In genomic region chr13:110874508-110874960, GRCh38 we compare ENCODE assay signal across 8 cellular contexts. TPM values are rescaled to one million over a fixed set of nuclear protein-coding genes. Genes with fewer than 3 reads are reported as not detected.
DNase-seq lines count a peak whose midpoint lies in the region; ATAC-seq and TF ChIP-seq lines count a peak whose summit lies in the region.

No MANE protein-coding gene starts in this region.

- no peak for TF ChIP-seq CTCF in activated B cell treated with CpG ODN at 0.5 μM for 24 hours (IDR thresholded peaks at IDR 0.05)

- ATAC-seq in GM21390 (IDR thresholded peaks at IDR 0.05; ENCODE audit: unreplicated experiment), result peak; percentile 70
- peak; percentile 49 for ATAC-seq in activated B cell treated with CpG ODN at 0.5 μM for 24 hours (ENCODE audit: low read depth)
- ATAC-seq in left lobe of liver, result peak; percentile 94
- ATAC-seq in HG03097 (IDR thresholded peaks at IDR 0.05; ENCODE audit: low FRiP score, unreplicated experiment), result no peak

- H3K9me3 Mint-ChIP-seq in activated B cell treated with CpG ODN at 0.5 μM for 24 hours, result no peaks in the 10 kb centered on the region

- intact Hi-C loops in activated B cell treated with CpG ODN at 0.5 μM for 24 hours (cut with micrococcal nuclease), result no loop called here

- no peak overlapping the region for H3K27ac Mint-ChIP-seq in activated B cell treated with CpG ODN at 0.5 μM for 24 hours

- peak overlapping the region; percentile 70 for H3K4me3 Mint-ChIP-seq in activated B cell treated with CpG ODN at 0.5 μM for 24 hours

- CTCF ChIA-PET in activated B cell treated with CpG ODN at 0.5 μM for 24 hours (lab: Charles Lee), result no interaction called here

- peak; percentile 92 for DNase-seq in AG08396 (ENCODE audit: low spot score)
- peak; percentile 45 to 59 for DNase-seq in NCI-H187 (lab: John Stamatoyannopoulos, UW)
- DNase-seq in activated B cell treated with CpG ODN at 0.5 μM for 24 hours, result no peak
- peak; percentile 53 for DNase-seq in dermis blood vessel endothelial cell
- DNase-seq in left lobe of liver (ENCODE audit: low spot score), result peak; percentile 69
- DNase-seq in stimulated activated CD4-positive, alpha-beta T cell treated with anti-CD3 and anti-CD28 coated beads, Interleukin-1b, Interleukin-23, amount 100 ng/mL, for 48 hours, result peak; percentile 43

- H3K27me3 Mint-ChIP-seq in activated B cell treated with CpG ODN at 0.5 μM for 24 hours, result peaks cover 9% of the 10 kb centered on the region

- POLR2A ChIA-PET in activated B cell treated with CpG ODN at 0.5 μM for 24 hours (lab: Charles Lee), result interaction anchor here (1.4 kb wide), 1 partner anchor 39 kb away, joined by 7 read pairs; no protein-coding TSS in a partner anchor

- peaks cover 2% of the 10 kb centered on the region for H3K36me3 Mint-ChIP-seq in activated B cell treated with CpG ODN at 0.5 μM for 24 hours (ENCODE audit: low read depth)

- H3K4me1 Mint-ChIP-seq in activated B cell treated with CpG ODN at 0.5 μM for 24 hours, result peaks cover 8% of the 10 kb centered on the region

RNA-seq across cellular contexts. Expression of gene ANKRD10, which starts 40.3 kb away (rescaled TPM):
- total RNA-seq in activated B cell treated with CpG ODN at 0.5 μM for 24 hours (212 and 256 TPM in 2 replicates), dermis blood vessel endothelial cell (52.6 and 92.2 TPM in 2 replicates), left lobe of liver (45.2 TPM)
